Comparison of ENCODE assay signal across 8 cellular contexts in the genomic region with DNA sequence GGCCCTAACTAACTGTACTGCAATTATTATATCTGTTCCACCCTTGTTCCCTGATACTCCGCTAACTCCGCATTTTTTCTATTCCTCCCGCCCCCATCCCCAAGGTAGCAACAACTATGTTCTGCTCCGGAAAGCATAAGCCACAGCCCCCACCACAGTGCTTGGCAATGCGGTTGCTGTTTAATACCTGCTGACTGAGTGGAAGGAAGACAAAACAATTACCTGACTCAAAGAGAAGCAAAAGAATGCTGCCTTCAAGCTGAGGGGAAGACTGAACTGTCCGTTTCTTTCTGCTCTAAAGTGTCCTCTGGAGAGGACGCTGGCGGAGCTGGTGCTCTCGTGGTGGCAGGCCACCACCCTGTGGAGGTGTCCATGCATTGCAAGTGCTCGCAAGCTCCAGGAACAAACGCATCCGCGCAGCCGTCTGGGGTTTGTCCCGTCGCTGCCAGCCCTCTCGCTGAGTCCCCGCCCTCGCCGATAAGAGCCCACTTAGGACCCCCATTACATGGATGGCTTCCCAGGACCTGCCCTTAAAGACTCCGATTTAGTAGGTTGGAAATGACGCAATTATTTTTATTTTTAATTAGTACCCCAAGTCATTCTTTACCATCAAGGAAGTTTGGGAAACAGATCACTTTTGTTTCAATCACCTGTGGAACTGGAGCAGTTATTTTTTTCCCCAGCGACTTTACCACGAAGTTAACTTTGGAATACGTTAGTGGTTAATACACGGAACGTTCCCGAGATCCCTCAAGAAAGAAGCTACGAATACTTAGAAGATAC. TPM values are rescaled to one million over a fixed set of nuclear protein-coding genes. Genes with fewer than 3 reads are reported as not detected.
A peak's percentile ranks its signal among the peaks of the same experiment; 100 is the strongest.
DNase-seq lines count a peak whose midpoint lies in the region; ATAC-seq and TF ChIP-seq lines count a peak whose summit lies in the region.

No MANE protein-coding gene starts in this region.

- H3K27me3 Mint-ChIP-seq in chondrocyte (ENCODE audit: low read depth): no peaks in the 10 kb centered on the region

- H3K4me3 Mint-ChIP-seq in chondrocyte (ENCODE audit: unreplicated experiment): peak overlapping the region; percentile 89

- intact Hi-C loops in left colon (cut with DNase I, micrococcal nuclease): loop anchor here in 1 of 2 donors (2.0 to 10.0 kb wide), 2 partner anchors 91 to 313 kb away; no protein-coding TSS in a partner anchor

- DNase-seq in AG08396 (ENCODE audit: low spot score): peak; percentile 79
- peak; percentile 89 for DNase-seq in NCI-H345 (lab: John Stamatoyannopoulos, UW)
- peak; percentile 75 for DNase-seq in activated CD4-positive, CD25-positive, alpha-beta regulatory T cell treated with anti-CD3 and anti-CD28 coated beads, Interleukin-2, amount 50 U/mL, for 72 hours
- peak; percentile 97 for DNase-seq in chondrocyte (ENCODE audit: low spot score)
- DNase-seq in left colon: peak; percentile 90 to 91
- peak; percentile 62 to 71 for DNase-seq in stimulated activated CD4-positive, alpha-beta T cell treated with anti-CD3 and anti-CD28 coated beads, Interleukin-1b, Interleukin-23, amount 100 ng/mL, for 4 hours (ENCODE audit: low read depth in 2 of 2)

- peaks cover 13% of the 10 kb centered on the region for H3K36me3 Mint-ChIP-seq in chondrocyte (ENCODE audit: low read depth)

- H3K9me3 Mint-ChIP-seq in chondrocyte (ENCODE audit: low read depth): no peaks in the 10 kb centered on the region

- H3K4me1 Mint-ChIP-seq in chondrocyte (ENCODE audit: low read depth): peaks cover 38% of the 10 kb centered on the region

- peak overlapping the region; percentile 97 for H3K27ac Mint-ChIP-seq in chondrocyte (ENCODE audit: unreplicated experiment)

- peak; percentile 96 for TF ChIP-seq CTCF in chondrocyte (IDR thresholded peaks at IDR 0.05)

- ATAC-seq in GM18867 (IDR thresholded peaks at IDR 0.05; ENCODE audit: unreplicated experiment): peak; percentile 41
- ATAC-seq in HG03139 (IDR thresholded peaks at IDR 0.05; ENCODE audit: unreplicated experiment): peak; percentile 46
- peak; percentile 68 for ATAC-seq in left colon

RNA-seq across cellular contexts. Expression of gene MYL12A, which starts 1.6 kb away (rescaled TPM):
- total RNA-seq in chondrocyte (426 to 647 TPM (median 621 TPM) in 3 replicates), left colon (100 to 1,000 TPM; 520 to 622 TPM)

RNA-seq across cellular contexts. Expression of gene MYL12B, which starts 15.9 kb away (rescaled TPM):
- total RNA-seq in chondrocyte: 241 to 327 TPM (median 323 TPM) in 3 replicates
- total RNA-seq in left colon: 100 to 1,000 TPM; 563 to 581 TPM

RNA-seq across cellular contexts. Expression of gene MYOM1, which starts 26.3 kb away (rescaled TPM):
- total RNA-seq in chondrocyte (1.2 to 1.5 TPM (median 1.5 TPM) in 3 replicates), left colon (1 to 10 TPM; 3.5 to 9.6 TPM)

Comparison
In these comparisons a context has a peak if more than half of its experiments do, and no peak if none do; other contexts are left out.
1. Peak in every context shown above with its lines: DNase-seq and ATAC-seq.